Comparison of ENCODE assay signal across 1 cellular context in genomic region chr17:35192708-35193107, GRCh38.
TF ChIP-seq lines count a peak whose summit lies in the region.

No MANE protein-coding gene starts in this region.

TF ChIP-seq in K562, 482 proteins besides CTCF, POLR2A, EP300 and RAD21:
- TF ChIP-seq SREBF2 (CRISPR knock-in tag; IDR thresholded peaks at IDR 0.05) = no peak
- TF ChIP-seq, protein P1, sequence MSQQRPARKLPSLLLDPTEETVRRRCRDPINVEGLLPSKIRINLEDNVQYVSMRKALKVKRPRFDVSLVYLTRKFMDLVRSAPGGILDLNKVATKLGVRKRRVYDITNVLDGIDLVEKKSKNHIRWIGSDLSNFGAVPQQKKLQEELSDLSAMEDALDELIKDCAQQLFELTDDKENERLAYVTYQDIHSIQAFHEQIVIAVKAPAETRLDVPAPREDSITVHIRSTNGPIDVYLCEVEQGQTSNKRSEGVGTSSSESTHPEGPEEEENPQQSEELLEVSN (IDR thresholded peaks at IDR 0.05; ENCODE audit: borderline replicate concordance in 1 of 2, extremely low read depth in 1 of 2, insufficient read depth in 1 of 2, insufficient read length in 1 of 2, low read depth in 1 of 2, low read length in 1 of 2, poor library complexity in 1 of 2, severe bottlenecking in 1 of 2) = no peak
- TF ChIP-seq HCFC1 (IDR thresholded peaks at IDR 0.05; ENCODE audit: low read depth, low read length) = no peak
- TF ChIP-seq, protein P2, sequence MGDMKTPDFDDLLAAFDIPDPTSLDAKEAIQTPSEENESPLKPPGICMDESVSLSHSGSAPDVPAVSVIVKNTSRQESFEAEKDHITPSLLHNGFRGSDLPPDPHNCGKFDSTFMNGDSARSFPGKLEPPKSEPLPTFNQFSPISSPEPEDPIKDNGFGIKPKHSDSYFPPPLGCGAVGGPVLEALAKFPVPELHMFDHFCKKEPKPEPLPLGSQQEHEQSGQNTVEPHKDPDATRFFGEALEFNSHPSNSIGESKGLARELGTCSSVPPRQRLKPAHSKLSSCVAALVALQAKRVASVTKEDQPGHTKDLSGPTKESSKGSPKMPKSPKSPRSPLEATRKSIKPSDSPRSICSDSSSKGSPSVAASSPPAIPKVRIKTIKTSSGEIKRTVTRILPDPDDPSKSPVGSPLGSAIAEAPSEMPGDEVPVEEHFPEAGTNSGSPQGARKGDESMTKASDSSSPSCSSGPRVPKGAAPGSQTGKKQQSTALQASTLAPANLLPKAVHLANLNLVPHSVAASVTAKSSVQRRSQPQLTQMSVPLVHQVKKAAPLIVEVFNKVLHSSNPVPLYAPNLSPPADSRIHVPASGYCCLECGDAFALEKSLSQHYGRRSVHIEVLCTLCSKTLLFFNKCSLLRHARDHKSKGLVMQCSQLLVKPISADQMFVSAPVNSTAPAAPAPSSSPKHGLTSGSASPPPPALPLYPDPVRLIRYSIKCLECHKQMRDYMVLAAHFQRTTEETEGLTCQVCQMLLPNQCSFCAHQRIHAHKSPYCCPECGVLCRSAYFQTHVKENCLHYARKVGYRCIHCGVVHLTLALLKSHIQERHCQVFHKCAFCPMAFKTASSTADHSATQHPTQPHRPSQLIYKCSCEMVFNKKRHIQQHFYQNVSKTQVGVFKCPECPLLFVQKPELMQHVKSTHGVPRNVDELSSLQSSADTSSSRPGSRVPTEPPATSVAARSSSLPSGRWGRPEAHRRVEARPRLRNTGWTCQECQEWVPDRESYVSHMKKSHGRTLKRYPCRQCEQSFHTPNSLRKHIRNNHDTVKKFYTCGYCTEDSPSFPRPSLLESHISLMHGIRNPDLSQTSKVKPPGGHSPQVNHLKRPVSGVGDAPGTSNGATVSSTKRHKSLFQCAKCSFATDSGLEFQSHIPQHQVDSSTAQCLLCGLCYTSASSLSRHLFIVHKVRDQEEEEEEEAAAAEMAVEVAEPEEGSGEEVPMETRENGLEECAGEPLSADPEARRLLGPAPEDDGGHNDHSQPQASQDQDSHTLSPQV (IDR thresholded peaks at IDR 0.05) = no peak
- no peak for TF ChIP-seq KHSRP (IDR thresholded peaks at IDR 0.05)
- TF ChIP-seq ID3 (CRISPR knock-in tag; IDR thresholded peaks at IDR 0.05) = no peak
- no peak for TF ChIP-seq ID3 (tag; IDR thresholded peaks at IDR 0.05)
